21 cellular contexts compared by ENCODE assay signal in genomic region chr3:197369545-197369944, GRCh38.
"Had no signal": no experiment of that assay in that cellular context is flagged by ENCODE, and none has a peak within 500 bp of the region (broad histone marks: within the 10 kb centered on the region; RNA-seq: fewer than 3 reads in every experiment).

No MANE protein-coding gene starts in this region.

- H3K27ac ChIP-seq: ascending aorta, body of pancreas, Peyer's patch, SJSA1 had no signal

- H3K4me3 ChIP-seq: ascending aorta, body of pancreas, MG63, Peyer's patch, SJSA1 had no signal

- H3K4me1 ChIP-seq: body of pancreas, Peyer's patch had no signal

- ATAC-seq: activated CD4-positive, CD25-positive, alpha-beta regulatory T cell treated with anti-CD3 and anti-CD28 coated beads, Interleukin-2, amount 50 U/mL, for 24 hours; activated CD8-positive, alpha-beta T cell treated with anti-CD3 and anti-CD28 coated beads, Interleukin-2, amount 10 ng/mL, durations not matched to agents 7 days and 5 days; body of pancreas had no signal

- H3K9me3 ChIP-seq: ascending aorta, body of pancreas, MG63, Peyer's patch, SJSA1 had no signal

- FAIRE-seq: bronchial epithelial cell had no signal

- H3K36me3 ChIP-seq: ascending aorta, MG63, Peyer's patch, SJSA1 had no signal

- DNase-seq: activated CD4-positive, alpha-beta T cell treated with anti-CD3 and anti-CD28 coated beads for 4 hours; activated CD4-positive, alpha-beta T cell treated with anti-CD3 and anti-CD28 coated beads, Interleukin-2, amount 50 U/mL, for 4 hours; activated CD8-positive, alpha-beta memory T cell treated with anti-CD3 and anti-CD28 coated beads, Interleukin-2, amount 50 U/mL, for 48 hours; activated CD8-positive, alpha-beta T cell treated with anti-CD3 and anti-CD28 coated beads, Interleukin-2, amount 10 ng/mL, durations not matched to agents 7 days and 5 days; activated effector memory CD4-positive, alpha-beta T cell treated with Interleukin-2 at 50 U/mL for 16 hours; activated naive CD4-positive, alpha-beta T cell; activated T-cell treated with anti-CD3 and anti-CD28 coated beads, Interleukin-2, amount 50 U/mL, for 1 hour; body of pancreas; MV-4-11; NCI-H1417 treated with DMSO at 0.1 percent for 48 hours; NCI-H2029; NK-92 treated with Interleukin-12 subunit alpha and Interleukin-12 subunit beta, amount 100 ng/mL, for 24 hours; OCI-M1; Peyer's patch; SHP77; SW 1271 had no signal

- H3K27me3 ChIP-seq: ascending aorta, body of pancreas, MG63, Peyer's patch, SJSA1 had no signal
